Comparison of ENCODE assay signal across 6 cellular contexts in genomic region chr2:210686401-210686800, GRCh38.
"Had no signal": no experiment of that assay in that cellular context is flagged by ENCODE, and none has a peak within 500 bp of the region (broad histone marks: within the 10 kb centered on the region; RNA-seq: fewer than 3 reads in every experiment).

No MANE protein-coding gene starts in this region.

- FAIRE-seq: HTR-8/SVneo had no signal

- H3K4me3 Mint-ChIP-seq: H9, IgD-negative memory B cell had no signal

- H3K36me3 Mint-ChIP-seq: IgD-negative memory B cell had no signal

- DNase-seq: GOT3, H9, HCEC 1CT, KBM-7 had no signal

- H3K4me1 Mint-ChIP-seq: IgD-negative memory B cell had no signal

- H3K9me3 Mint-ChIP-seq: H9 had no signal

- H3K27ac Mint-ChIP-seq: H9, IgD-negative memory B cell had no signal
